In genomic region chr2:144510206-144510991, GRCh38 we compare ENCODE assay signal across 8 cellular contexts. TPM values are rescaled to one million over a fixed set of nuclear protein-coding genes. Genes with fewer than 3 reads are reported as not detected.
DNase-seq lines count a peak whose midpoint lies in the region; ATAC-seq, FAIRE-seq and TF ChIP-seq lines count a peak whose summit lies in the region.

No MANE protein-coding gene starts in this region.

- DNase-seq in GM12892 (ENCODE audit: insufficient read length) (no peak), Kasumi-1 (lab: John Stamatoyannopoulos, UW) (peak; percentile 26 to 46), brain microvascular endothelial cell (peak; percentile 85), HepG2 (ENCODE audit: low spot score) (peak; percentile 45), testis (no peak), NCI-H774 (lab: John Stamatoyannopoulos, UW) (no peak)
- DNase-seq in stimulated activated CD4-positive, alpha-beta T cell treated with anti-CD3 and anti-CD28 coated beads, Interleukin-12 subunit alpha, Interleukin-12 subunit beta, amount 100 ng/mL, for 4 hours, result no peak

- no peaks in the 10 kb centered on the region for H4K20me1 ChIP-seq in HepG2 (ENCODE audit: insufficient read depth, low read length)

- no peaks in the 10 kb centered on the region for H3K79me2 ChIP-seq in HepG2 (ENCODE audit: insufficient read depth, low read length)

- peak overlapping the region; percentile 27 for H3K4me3 ChIP-seq in brain microvascular endothelial cell (ENCODE audit: low read depth, low read length)
- H3K4me3 ChIP-seq in HepG2 (replicated peaks in 1 of 3; ENCODE audit: insufficient read depth in 1 of 3, low read depth in 2 of 3, low read length in 3 of 3), result no peak overlapping the region
- H3K4me3 ChIP-seq in testis, result no peak overlapping the region

- H2AFZ ChIP-seq in HepG2 (ENCODE audit: low read length), result no peak overlapping the region

- H3K4me2 ChIP-seq in HepG2 (ENCODE audit: low read depth, low read length), result no peak overlapping the region

- H3K9me3 ChIP-seq in HepG2 (ENCODE audit: low read length), result no peaks in the 10 kb centered on the region
- H3K9me3 ChIP-seq in testis, result no peaks in the 10 kb centered on the region

- FAIRE-seq in GM12892 (lab: Jason Lieb, UNC), result peak; percentile 67
- no peak for FAIRE-seq in HepG2 (lab: Jason Lieb, UNC)

- ATAC-seq in GM21619 (IDR thresholded peaks at IDR 0.05; ENCODE audit: unreplicated experiment), result peak; percentile 74
- ATAC-seq in HepG2, result peak; percentile 55; the same call in 2 of the 3 replicates

- TF ChIP-seq CTCF in brain microvascular endothelial cell (IDR thresholded peaks at IDR 0.05; ENCODE audit: low read depth, low read length, missing control alignments) (no peak), HepG2 (CRISPR knock-in tag; IDR thresholded peaks at IDR 0.05) (no peak), testis (IDR thresholded peaks at IDR 0.05) (no peak)

- TF ChIP-seq EP300 in HepG2 (IDR thresholded peaks at IDR 0.05; ENCODE audit: low read depth in 2 of 2, low read length in 2 of 2), result no peak
- TF ChIP-seq EP300 in HepG2 (CRISPR knock-in tag; IDR thresholded peaks at IDR 0.05; ENCODE audit: borderline replicate concordance), result no peak

- H3K36me3 ChIP-seq in brain microvascular endothelial cell (replicated peaks), result peaks cover 19% of the 10 kb centered on the region
- H3K36me3 ChIP-seq in HepG2 (replicated peaks in 1 of 2; ENCODE audit: control insufficient read depth in 1 of 2, insufficient read depth in 2 of 2, low read length in 2 of 2), result no peaks in the 10 kb centered on the region
- no peaks in the 10 kb centered on the region for H3K36me3 ChIP-seq in testis (ENCODE audit: low read depth, missing control alignments)

- CTCF ChIA-PET in HepG2 (lab: Yijun Ruan, JAX; ENCODE audit: low intra/inter-chr PET ratio, low total read pairs), result no interaction called here

- TF ChIP-seq RAD21 in HepG2 (CRISPR knock-in tag; IDR thresholded peaks at IDR 0.05), result no peak

- H3K9ac ChIP-seq in HepG2 (ENCODE audit: insufficient read depth, low read depth, low read length), result no peak overlapping the region

- WGBS in HepG2 (ENCODE audit: low lambda C conversion rate), result 10% methylated on average over 15 of the region's 15 CpGs
- WGBS in testis, 2 donors, result 38 to 56% methylated on average over 13 to 15 of the region's 15 CpGs

- intact Hi-C loops in HepG2 (cut with micrococcal nuclease; ENCODE audit: unreplicated experiment) (no loop called here), testis (cut with DNase I; ENCODE audit: low total_unique reads) (loop anchor here (10.0 kb wide), 1 partner anchor 76 kb away; no protein-coding TSS in a partner anchor)

- H3K27ac ChIP-seq in brain microvascular endothelial cell (peak overlapping the region; percentile 99), HepG2 (ENCODE audit: extremely low read length, insufficient read depth, low read length) (no peak overlapping the region), testis (peak overlapping the region; percentile 99 to 100)

- TF ChIP-seq POLR2A in GM12892 (IDR thresholded peaks at IDR 0.05; ENCODE audit: low read depth, low read length) (no peak), HepG2 (IDR thresholded peaks at IDR 0.05; ENCODE audit: insufficient read depth in 1 of 2, low read depth in 2 of 2, low read length in 2 of 2) (no peak), testis (IDR thresholded peaks at IDR 0.05) (no peak)

- in situ Hi-C loops in brain microvascular endothelial cell (cut with HindIII; ENCODE audit: low pct_ligation_motif_present, low sequenced_read_pairs) (loop anchor here (25.0 kb wide), 1 partner anchor 1252 kb away; no protein-coding TSS in a partner anchor), HepG2 (cut with HindIII; ENCODE audit: extremely low pct_ligation_motif_present, low pct_unique_long_range_greater_than_20kb) (no loop called here)

- no peaks in the 10 kb centered on the region for H3K27me3 ChIP-seq in brain microvascular endothelial cell (replicated peaks)
- peaks cover 2 to 74% of the 10 kb centered on the region in 2 experiments; a peak in 4 of 5 replicates for H3K27me3 ChIP-seq in HepG2 (ENCODE audit: control insufficient read depth in 1 of 2, insufficient read depth in 2 of 2, low read length in 2 of 2)
- no peaks in the 10 kb centered on the region for H3K27me3 ChIP-seq in testis

- BruUV-seq in HepG2 (replicated peaks; lab: Mats Ljungman, UMichigan), result no TSS peak

- H3K4me1 ChIP-seq in HepG2 (ENCODE audit: insufficient read depth, low read length), result no peaks in the 10 kb centered on the region
- peaks cover 76% of the 10 kb centered on the region for H3K4me1 ChIP-seq in testis

- POLR2A ChIA-PET in HepG2 (lab: Yijun Ruan, JAX), result no interaction called here

TF ChIP-seq in HepG2, 621 proteins besides CTCF, POLR2A, EP300 and RAD21:
- TF ChIP-seq HOXD1 (CRISPR knock-in tag; IDR thresholded peaks at IDR 0.05), result no peak
- 0 out of 2 replicates have a peak, but pooled peaks have one; percentile 42 for TF ChIP-seq EZH2 (conservative IDR thresholded peaks at IDR 0.05; ENCODE audit: low read depth, low read length)

RNA-seq across cellular contexts. Expression of gene ZEB2, which starts 9.5 kb away (rescaled TPM):
- polyA plus RNA-seq in GM12892 (2012; ENCODE audit: missing spikeins), result 1.4 TPM
- total RNA-seq in HepG2 (2016; rRNA removed; fragmentation: Illumina TruSeq; extraction: Trizol), result not detected in 2 replicates
- 0.09 TPM in 1 of 2 replicates, not detected in the other for total RNA-seq in HepG2 (2016; cell fraction: cytosol; rRNA removed; fragmentation: Illumina TruSeq; extraction: Trizol; ENCODE audit: low read depth)
- total RNA-seq in HepG2 (2016; cell fraction: insoluble cytoplasmic fraction; rRNA removed; fragmentation: Illumina TruSeq; extraction: Trizol), result 0.04 TPM in 1 of 2 replicates, not detected in the other
- total RNA-seq in HepG2 (2016; cell fraction: membrane; rRNA removed; fragmentation: Illumina TruSeq; extraction: Trizol), result not detected in 2 replicates
- total RNA-seq in HepG2 (2016; cell fraction: nucleus; rRNA removed; fragmentation: Illumina TruSeq; extraction: Trizol), result 0.09 TPM in 1 of 2 replicates, not detected in the other
- polyA plus RNA-seq in HepG2 (2011; rRNA removed), result 0.07 and 0.10 TPM in 2 replicates
- polyA plus RNA-seq in HepG2 (2011; cell fraction: cytosol; rRNA removed), result 0.03 and 0.05 TPM in 2 replicates
- polyA plus RNA-seq in HepG2 (2011; cell fraction: nucleus; rRNA removed), result 0.10 and 0.16 TPM in 2 replicates
- 0.11 TPM in 1 of 2 replicates, not detected in the other for polyA plus RNA-seq in HepG2 (2012)
- polyA plus RNA-seq in HepG2 (2016; cell fraction: cytosol; fragmentation: Illumina TruSeq; extraction: Trizol; ENCODE audit: low read depth), result not detected in 2 replicates
- polyA plus RNA-seq in HepG2 (2016; cell fraction: insoluble cytoplasmic fraction; fragmentation: Illumina TruSeq; extraction: Trizol; ENCODE audit: low read depth), result 0.07 and 0.12 TPM in 2 replicates
- polyA plus RNA-seq in HepG2 (2016; cell fraction: membrane; fragmentation: Illumina TruSeq; extraction: Trizol; ENCODE audit: low read depth), result not detected in 2 replicates
- polyA plus RNA-seq in HepG2 (2016; cell fraction: nucleus; fragmentation: Illumina TruSeq; extraction: Trizol; ENCODE audit: insufficient read depth, low read depth), result not detected in 2 replicates
- polyA minus RNA-seq in HepG2 (2011; rRNA and poly(A)+ RNA removed; ENCODE audit: low replicate concordance), result 0.84 and 11.3 TPM in 2 replicates
- not detected in 2 replicates for polyA minus RNA-seq in HepG2 (2011; cell fraction: cytosol; rRNA and poly(A)+ RNA removed)
- 0.13 and 0.62 TPM in 2 replicates for polyA minus RNA-seq in HepG2 (2011; cell fraction: nucleus; rRNA and poly(A)+ RNA removed)
- 10 to 100 TPM; 87.8 to 96.4 TPM for total RNA-seq in testis
- polyA plus RNA-seq in testis (ENCODE audit: insufficient read depth, low read depth, low replicate concordance), result 38.7 TPM

Comparison
In these comparisons a context has a peak if more than half of its experiments do, and no peak if none do; other contexts are left out.
1. DNase-seq: peak in Kasumi-1 (2 of 2), brain microvascular endothelial cell (single experiment) and HepG2 (single experiment); none in GM12892 (single experiment), testis (single experiment), stimulated activated CD4-positive, alpha-beta T cell treated with anti-CD3 and anti-CD28 coated beads, Interleukin-12 subunit alpha, Interleukin-12 subunit beta, amount 100 ng/mL, for 4 hours (single experiment) and NCI-H774 (single experiment).
2. RNA of gene ZEB2, which starts 9.5 kb away (total RNA-seq): 87.8 to 96.4 TPM in testis; 0.04 to 0.09 TPM in HepG2; every median in the first group is over 10 times any median in the second.